Comparison of ENCODE assay signal across 8 cellular contexts in genomic region chr7:73647725-73648592, GRCh38. TPM values are rescaled to one million over a fixed set of nuclear protein-coding genes. Genes with fewer than 3 reads are reported as not detected.
A peak's percentile ranks its signal among the peaks of the same experiment; 100 is the strongest.
DNase-seq lines count a peak whose midpoint lies in the region; ATAC-seq, FAIRE-seq and TF ChIP-seq lines count a peak whose summit lies in the region.

No MANE protein-coding gene starts in this region.

- peak; percentile 78 for ATAC-seq in K562
- ATAC-seq in left lung: peak; percentile 79
- no peak for ATAC-seq in GM21825 (IDR thresholded peaks at IDR 0.05; ENCODE audit: unreplicated experiment)
- no peak for ATAC-seq in HG03571 (IDR thresholded peaks at IDR 0.05; ENCODE audit: unreplicated experiment)
- ATAC-seq in GM19035 (IDR thresholded peaks at IDR 0.05; ENCODE audit: unreplicated experiment): no peak

- H3K9ac ChIP-seq in NT2/D1 (ENCODE audit: insufficient read length, low read depth): peak overlapping the region; percentile 67
- peak overlapping the region in 1 of 2 experiments; percentile 65; a peak in 2 of 4 replicates for H3K9ac ChIP-seq in K562 (ENCODE audit: insufficient read depth in 1 of 2, low read depth in 2 of 2, low read length in 2 of 2)

- H3K9me3 ChIP-seq in NT2/D1 (ENCODE audit: insufficient read depth, low read length) (no peaks in the 10 kb centered on the region), K562 (replicated peaks; ENCODE audit: control insufficient read depth, insufficient read depth, low read depth, low read length) (no peaks in the 10 kb centered on the region; the same call in 1 of the 2 replicates), left lung (no peaks in the 10 kb centered on the region), thymus (ENCODE audit: control insufficient read depth) (no peaks in the 10 kb centered on the region)

- H3K27me3 ChIP-seq in NT2/D1 (ENCODE audit: insufficient read depth, insufficient read length) (peaks cover 25% of the 10 kb centered on the region), K562 (ENCODE audit: control insufficient read depth in 2 of 2, insufficient read depth in 2 of 2, low read length in 2 of 2) (peaks cover 34 to 77% of the 10 kb centered on the region in 2 experiments), left lung (peaks cover 18 to 100% of the 10 kb centered on the region in 2 donors), thymus (ENCODE audit: control insufficient read depth, insufficient read depth) (peaks cover 18% of the 10 kb centered on the region)

- H3K36me3 ChIP-seq in NT2/D1 (ENCODE audit: insufficient read depth, insufficient read length, low read length): no peaks in the 10 kb centered on the region
- H3K36me3 ChIP-seq in K562 (ENCODE audit: control insufficient read depth, insufficient read depth, low read length): no peaks in the 10 kb centered on the region
- H3K36me3 ChIP-seq in left lung: no peaks in the 10 kb centered on the region
- no peaks in the 10 kb centered on the region for H3K36me3 ChIP-seq in thymus (ENCODE audit: control insufficient read depth, insufficient read depth)

- no peak for TF ChIP-seq POLR2A in K562 (conservative IDR thresholded peaks at IDR 0.05)

- H3K4me3 ChIP-seq in NT2/D1 (ENCODE audit: insufficient read length, low read depth) (peak overlapping the region; percentile 50), K562 (peak overlapping the region; percentile 31), left lung (peak overlapping the region; percentile 15 to 19), thymus (ENCODE audit: low read length) (peak overlapping the region; percentile 36)

- H3K4me1 ChIP-seq in NT2/D1 (ENCODE audit: insufficient read depth, insufficient read length) (peaks cover 6% of the 10 kb centered on the region), K562 (replicated peaks in 1 of 2; ENCODE audit: control insufficient read depth in 2 of 2, insufficient read depth in 2 of 2, low read length in 2 of 2) (peaks cover 0 to 14% of the 10 kb centered on the region in 2 experiments; a peak in 2 of 5 replicates), left lung (peaks cover 0 to 8% of the 10 kb centered on the region in 2 donors), thymus (ENCODE audit: control insufficient read depth, insufficient read depth, low read length) (peaks cover 2% of the 10 kb centered on the region)

- CTCF ChIA-PET in K562 (lab: Yijun Ruan, JAX; ENCODE audit: low intra/inter-chr PET ratio): interaction anchor here (2.4 kb wide), 1 partner anchor 78 kb away, joined by 13 read pairs; no protein-coding TSS in a partner anchor

- intact Hi-C loops in K562 (cut with micrococcal nuclease): no loop called here
- intact Hi-C loops in left lung (cut with DNase I): no loop called here

- 3% methylated on average over 48 of the region's 62 CpGs for WGBS in K562 (ENCODE audit: insufficient coverage, low coverage, missing lambda C conversion rate)
- WGBS in thymus: 3% methylated on average over 62 of the region's 62 CpGs

- no peak for FAIRE-seq in K562 (lab: Jason Lieb, UNC)

- TF ChIP-seq RAD21 in K562 (CRISPR knock-in tag; conservative IDR thresholded peaks at IDR 0.05 in 1 of 2, IDR thresholded peaks at IDR 0.05 in 1 of 2): peak in 1 of 2 experiments; percentile 30; a peak in 2 of 4 replicates

- in situ Hi-C loops in GM13977 (cut with MboI; ENCODE audit: low pct_unique_long_range_greater_than_20kb, low sequenced_read_pairs, unreplicated experiment) (no loop called here), K562 (cut with MboI) (no loop called here)

- H3K27ac ChIP-seq in K562 (ENCODE audit: extremely low read depth, low read depth, low read length) (no peak overlapping the region), left lung (no peak overlapping the region), thymus (ENCODE audit: low read depth) (no peak overlapping the region)

- DNase-seq in GM13977 (ENCODE audit: low spot score) (peak; percentile 60), NT2/D1 (ENCODE audit: low read depth, low spot score) (no peak), K562 (ENCODE audit: extremely low read depth in 1 of 4, low spot score in 3 of 4) (peak in 2 of 4 experiments; percentile 80 to 83), left lung (no peak)

- H3K4me2 ChIP-seq in K562 (ENCODE audit: insufficient read depth, low read length): peak overlapping the region; percentile 20

- POLR2A ChIA-PET in K562 (lab: Yijun Ruan, JAX): interaction anchor here (0.8 kb wide), 1 partner anchor 17 kb away, joined by 4 read pairs; no protein-coding TSS in a partner anchor

- no peaks in the 10 kb centered on the region for H3K79me2 ChIP-seq in K562 (ENCODE audit: control insufficient read depth, insufficient read depth, low read length)

- 0 out of 2 replicates have a peak, but pooled peaks cover 3% of the 10 kb centered on the region for H4K20me1 ChIP-seq in K562 (replicated peaks; ENCODE audit: control insufficient read depth, insufficient read depth, low read length)

- BruUV-seq in K562 (replicated peaks; lab: Mats Ljungman, UMichigan): no TSS peak

- TF ChIP-seq CTCF in GM13977 (IDR thresholded peaks at IDR 0.05; ENCODE audit: extremely low read depth, insufficient read depth, missing control alignments) (peak; percentile 18), K562 (IDR thresholded peaks at IDR 0.05 in 2 of 3, conservative IDR thresholded peaks at IDR 0.05 in 1 of 3; ENCODE audit: insufficient read depth in 2 of 3, low read depth in 1 of 3, low read length in 3 of 3) (peak in 2 of 3 experiments; percentile 32 to 48; a peak in 3 of 6 replicates), left lung (IDR thresholded peaks at IDR 0.05) (no peak)

- 0 out of 2 replicates have a peak overlapping the region, but pooled peaks have one; percentile 4 for H2AFZ ChIP-seq in K562 (ENCODE audit: low read depth, low read length)

- TF ChIP-seq EP300 in K562 (IDR thresholded peaks at IDR 0.05; ENCODE audit: low read length): no peak

- no peaks in the 10 kb centered on the region for H3K9me1 ChIP-seq in K562 (ENCODE audit: control insufficient read depth, insufficient read depth, low read length)

RNA-seq across cellular contexts. Expression of gene VPS37D, which starts 19.7 kb away (rescaled TPM):
- total RNA-seq in K562 (2011; cell fraction: chromatin; rRNA removed; ENCODE audit: low replicate concordance): 1.3 TPM in 1 of 2 replicates, not detected in the other
- total RNA-seq in K562 (2011; cell fraction: nucleolus; rRNA removed): 0.83 and 1.3 TPM in 2 replicates
- total RNA-seq in K562 (2011; cell fraction: nucleoplasm; rRNA removed): 0.76 and 0.88 TPM in 2 replicates
- total RNA-seq in K562 (2014; rRNA removed) (2.3 and 2.5 TPM in 2 replicates), K562 (2014; rRNA removed; fragmentation: Illumina TruSeq; extraction: Trizol) (0.26 TPM in 1 of 2 replicates, not detected in the other), K562 (2015; rRNA removed; fragmentation: Illumina TruSeq; extraction: Trizol) (0.25 and 0.38 TPM in 2 replicates), K562 (2021) (1.1 and 1.3 TPM in 2 replicates), left lung (1 to 10 TPM in 1 of 2 donors, under 1 TPM in 1; 0.89 to 2.0 TPM)
- polyA plus RNA-seq in K562 (2011; rRNA removed) (0.84 and 1.6 TPM in 2 replicates), K562 (2014; fragmentation: Illumina TruSeq; extraction: Trizol) (0.39 and 0.42 TPM in 2 replicates), K562 (2014; fragmentation: Nextera tagmentation; extraction: Ambion mirVana) (not detected), K562 (2014; rRNA removed) (1.3 and 2.1 TPM in 2 replicates), thymus (2.7 TPM)
- 1.8 and 2.7 TPM in 2 replicates for polyA plus RNA-seq in K562 (2011; cell fraction: cytosol; rRNA removed)
- 1.7 TPM in 2 replicates for polyA plus RNA-seq in K562 (2011; cell fraction: nucleus; rRNA removed)
- 0.70 and 2.2 TPM in 2 replicates for polyA plus RNA-seq in K562 (2012)
- 0.32 TPM in 1 of 2 replicates, not detected in the other for polyA minus RNA-seq in K562 (2011; rRNA and poly(A)+ RNA removed)
- 1.2 and 1.9 TPM in 2 replicates for polyA minus RNA-seq in K562 (2011; cell fraction: cytosol; rRNA and poly(A)+ RNA removed)
- 0.27 and 0.33 TPM in 2 replicates for polyA minus RNA-seq in K562 (2011; cell fraction: nucleus; rRNA and poly(A)+ RNA removed)

RNA-seq across cellular contexts. Expression of gene MLXIPL, which starts 23.6 kb away (rescaled TPM):
- 12.6 and 32.2 TPM in 2 replicates for total RNA-seq in K562 (2011; cell fraction: chromatin; rRNA removed; ENCODE audit: low replicate concordance)
- total RNA-seq in K562 (2011; cell fraction: nucleolus; rRNA removed): 12.8 and 16.5 TPM in 2 replicates
- 14.2 and 15.9 TPM in 2 replicates for total RNA-seq in K562 (2011; cell fraction: nucleoplasm; rRNA removed)
- 6.0 and 8.9 TPM in 2 replicates for total RNA-seq in K562 (2014; rRNA removed)
- 0.61 and 0.91 TPM in 2 replicates for total RNA-seq in K562 (2014; rRNA removed; fragmentation: Illumina TruSeq; extraction: Trizol)
- 1.4 and 1.7 TPM in 2 replicates for total RNA-seq in K562 (2015; rRNA removed; fragmentation: Illumina TruSeq; extraction: Trizol)
- total RNA-seq in K562 (2021): 10.2 and 11.8 TPM in 2 replicates
- polyA plus RNA-seq in K562 (2011; rRNA removed): 0.59 and 3.4 TPM in 2 replicates
- 1.5 and 1.7 TPM in 2 replicates for polyA plus RNA-seq in K562 (2011; cell fraction: cytosol; rRNA removed)
- polyA plus RNA-seq in K562 (2011; cell fraction: nucleus; rRNA removed): 22.7 and 25.6 TPM in 2 replicates
- 5.1 and 47.6 TPM in 2 replicates for polyA plus RNA-seq in K562 (2012)
- 2.7 and 4.4 TPM in 2 replicates for polyA plus RNA-seq in K562 (2014; fragmentation: Illumina TruSeq; extraction: Trizol)
- under 1 TPM; 0.11 to 0.17 TPM for polyA plus RNA-seq in K562 (2014; fragmentation: Nextera tagmentation; extraction: Ambion mirVana)
- 11.1 and 18.4 TPM in 2 replicates for polyA plus RNA-seq in K562 (2014; rRNA removed)
- 0.39 and 0.69 TPM in 2 replicates for polyA minus RNA-seq in K562 (2011; rRNA and poly(A)+ RNA removed)
- 1.3 and 2.9 TPM in 2 replicates for polyA minus RNA-seq in K562 (2011; cell fraction: cytosol; rRNA and poly(A)+ RNA removed)
- 6.7 and 13.7 TPM in 2 replicates for polyA minus RNA-seq in K562 (2011; cell fraction: nucleus; rRNA and poly(A)+ RNA removed)
- 1 to 10 TPM; 1.4 to 6.2 TPM for total RNA-seq in left lung
- polyA plus RNA-seq in thymus: 25.3 TPM

RNA-seq across cellular contexts. Expression of gene DNAJC30, which starts 35.3 kb away (rescaled TPM):
- 18.6 and 26.1 TPM in 2 replicates for total RNA-seq in K562 (2011; cell fraction: chromatin; rRNA removed; ENCODE audit: low replicate concordance)
- total RNA-seq in K562 (2011; cell fraction: nucleolus; rRNA removed): 21.3 and 26.5 TPM in 2 replicates
- total RNA-seq in K562 (2011; cell fraction: nucleoplasm; rRNA removed): 23.2 and 25.1 TPM in 2 replicates
- total RNA-seq in K562 (2014; rRNA removed) (6.9 and 8.6 TPM in 2 replicates), K562 (2014; rRNA removed; fragmentation: Illumina TruSeq; extraction: Trizol) (3.8 and 4.2 TPM in 2 replicates), K562 (2015; rRNA removed; fragmentation: Illumina TruSeq; extraction: Trizol) (4.4 and 4.6 TPM in 2 replicates), K562 (2021) (10.1 and 11.3 TPM in 2 replicates), left lung (10 to 100 TPM; 10.3 to 10.4 TPM)
- polyA plus RNA-seq in K562 (2011; rRNA removed) (2.0 and 3.7 TPM in 2 replicates), K562 (2014; fragmentation: Illumina TruSeq; extraction: Trizol) (4.6 and 6.4 TPM in 2 replicates), K562 (2014; fragmentation: Nextera tagmentation; extraction: Ambion mirVana) (1 to 10 TPM; 1.1 to 1.4 TPM), K562 (2014; rRNA removed) (9.2 and 11.4 TPM in 2 replicates), thymus (8.0 TPM)
- 3.2 and 14.7 TPM in 2 replicates for polyA plus RNA-seq in K562 (2011; cell fraction: cytosol; rRNA removed)
- 4.0 and 7.2 TPM in 2 replicates for polyA plus RNA-seq in K562 (2011; cell fraction: nucleus; rRNA removed)
- 5.5 and 7.0 TPM in 2 replicates for polyA plus RNA-seq in K562 (2012)
- 5.5 and 7.9 TPM in 2 replicates for polyA minus RNA-seq in K562 (2011; rRNA and poly(A)+ RNA removed)
- polyA minus RNA-seq in K562 (2011; cell fraction: cytosol; rRNA and poly(A)+ RNA removed): 3.3 and 3.4 TPM in 2 replicates
- 8.8 and 10.3 TPM in 2 replicates for polyA minus RNA-seq in K562 (2011; cell fraction: nucleus; rRNA and poly(A)+ RNA removed)

RNA-seq across cellular contexts. Expression of gene BUD23, which starts 35.4 kb away (rescaled TPM):
- total RNA-seq in K562 (2011; cell fraction: chromatin; rRNA removed; ENCODE audit: low replicate concordance): 117 and 181 TPM in 2 replicates
- 113 TPM in 2 replicates for total RNA-seq in K562 (2011; cell fraction: nucleolus; rRNA removed)
- total RNA-seq in K562 (2011; cell fraction: nucleoplasm; rRNA removed): 140 and 171 TPM in 2 replicates
- 170 and 183 TPM in 2 replicates for total RNA-seq in K562 (2014; rRNA removed)
- total RNA-seq in K562 (2014; rRNA removed; fragmentation: Illumina TruSeq; extraction: Trizol): 117 and 124 TPM in 2 replicates
- total RNA-seq in K562 (2015; rRNA removed; fragmentation: Illumina TruSeq; extraction: Trizol): 123 and 128 TPM in 2 replicates
- total RNA-seq in K562 (2021): 135 and 144 TPM in 2 replicates
- polyA plus RNA-seq in K562 (2011; rRNA removed): 115 and 168 TPM in 2 replicates
- polyA plus RNA-seq in K562 (2011; cell fraction: cytosol; rRNA removed): 171 and 217 TPM in 2 replicates
- polyA plus RNA-seq in K562 (2011; cell fraction: nucleus; rRNA removed): 88.8 and 118 TPM in 2 replicates
- polyA plus RNA-seq in K562 (2012): 99.9 and 166 TPM in 2 replicates
- 206 and 216 TPM in 2 replicates for polyA plus RNA-seq in K562 (2014; fragmentation: Illumina TruSeq; extraction: Trizol)
- polyA plus RNA-seq in K562 (2014; fragmentation: Nextera tagmentation; extraction: Ambion mirVana): 100 to 1,000 TPM in 1 of 2 experiments, 10 to 100 TPM in 1; 79.5 to 150 TPM
- polyA plus RNA-seq in K562 (2014; rRNA removed): 270 and 301 TPM in 2 replicates
- 64.3 and 80.9 TPM in 2 replicates for polyA minus RNA-seq in K562 (2011; rRNA and poly(A)+ RNA removed)
- polyA minus RNA-seq in K562 (2011; cell fraction: cytosol; rRNA and poly(A)+ RNA removed): 39.0 and 45.1 TPM in 2 replicates
- polyA minus RNA-seq in K562 (2011; cell fraction: nucleus; rRNA and poly(A)+ RNA removed): 19.1 and 20.2 TPM in 2 replicates
- total RNA-seq in left lung: 10 to 100 TPM; 44.6 to 66.3 TPM
- polyA plus RNA-seq in thymus: 71.0 TPM

Comparison
In these comparisons a context has a peak if more than half of its experiments do, and no peak if none do; other contexts are left out.
1. CTCF ChIP-seq: peak in GM13977 (single experiment) and K562 (2 of 3); none in left lung (0 of 2).
2. ATAC-seq: peak in K562 (single experiment) and left lung (single experiment); none in GM21825 (single experiment), HG03571 (single experiment) and GM19035 (single experiment).
3. Peak in every context shown above with its lines, with median percentiles within 50 percentile points of each other: H3K4me3 ChIP-seq.